In genomic region chr2:43105586-43106562, GRCh38 we compare ENCODE assay signal across 8 cellular contexts.
A peak's percentile ranks its signal among the peaks of the same experiment; 100 is the strongest.
DNase-seq lines count a peak whose midpoint lies in the region; ATAC-seq and TF ChIP-seq lines count a peak whose summit lies in the region.

No MANE protein-coding gene starts in this region.

- H3K4me3 ChIP-seq in A673 (ENCODE audit: low read depth, low read length, poor library complexity, severe bottlenecking): no peak overlapping the region
- H3K4me3 ChIP-seq in PC-9: no peak overlapping the region
- H3K4me3 ChIP-seq in ovary: no peak overlapping the region

- TF ChIP-seq POLR2A in ovary (IDR thresholded peaks at IDR 0.05): peak; percentile 7

- H3K27me3 ChIP-seq in A673 (replicated peaks; ENCODE audit: insufficient read depth, low read depth, low read length, poor library complexity) (no peaks in the 10 kb centered on the region), PC-9 (ENCODE audit: insufficient read depth, low read depth) (no peaks in the 10 kb centered on the region), ovary (no peaks in the 10 kb centered on the region)

- H3K79me2 ChIP-seq in PC-9 (ENCODE audit: low read depth): no peaks in the 10 kb centered on the region

- TF ChIP-seq CTCF in A673 (conservative IDR thresholded peaks at IDR 0.05; ENCODE audit: low read depth, low read length) (0 out of 2 replicates have a peak, but pooled peaks have one; percentile 14), PC-9 (conservative IDR thresholded peaks at IDR 0.05) (peak; percentile 49), ovary (IDR thresholded peaks at IDR 0.05) (peak in 1 of 3 donors; percentile 51)

- BruUV-seq in A673 (replicated peaks; lab: Mats Ljungman, UMichigan): no TSS peak
- BruUV-seq in PC-9 (replicated peaks; lab: Mats Ljungman, UMichigan): no TSS peak

- POLR2A ChIA-PET in A673 (lab: Charles Lee; ENCODE audit: low non-redundant PET) (no interaction called here), PC-9 (lab: Charles Lee; ENCODE audit: unreplicated experiment) (interaction anchor here (0.7 kb wide), 1 partner anchor 30 kb away, joined by 6 read pairs; no protein-coding TSS in a partner anchor)

- DNase-seq in A673 (ENCODE audit: low spot score) (no peak), PC-9 (no peak), ovary (peak; percentile 47 to 71 (median 64)), NCI-H2107 treated with DMSO at 0.1 percent for 48 hours (lab: John Stamatoyannopoulos, UW; ENCODE audit: unreplicated experiment) (no peak), NCI-H1417 (lab: John Stamatoyannopoulos, UW) (no peak)
- no peak for DNase-seq in stimulated activated CD4-positive, alpha-beta T cell treated with anti-CD3 and anti-CD28 coated beads, Interleukin-1b, Interleukin-23, amount 100 ng/mL, for 48 hours

- no peaks in the 10 kb centered on the region for H4K20me1 ChIP-seq in PC-9 (ENCODE audit: insufficient read depth)

- intact Hi-C loops in A673 (cut with micrococcal nuclease; ENCODE audit: unreplicated experiment): no loop called here
- intact Hi-C loops in PC-9 (cut with micrococcal nuclease; ENCODE audit: unreplicated experiment): loop anchor here (2.0 kb wide), 1 partner anchor 63 kb away; no protein-coding TSS in a partner anchor
- intact Hi-C loops in ovary (cut with DNase I): loop anchor here in 1 of 4 donors (10.0 kb wide), 1 partner anchor 71 kb away; no protein-coding TSS in a partner anchor

- H3K36me3 ChIP-seq in A673 (ENCODE audit: insufficient read depth, low read length, poor library complexity, severe bottlenecking) (no peaks in the 10 kb centered on the region), PC-9 (ENCODE audit: low read depth) (no peaks in the 10 kb centered on the region), ovary (no peaks in the 10 kb centered on the region)

- H3K4me2 ChIP-seq in PC-9: no peak overlapping the region

- TF ChIP-seq EP300 in ovary (IDR thresholded peaks at IDR 0.05): no peak

- CTCF ChIA-PET in A673 (lab: Charles Lee) (no interaction called here), PC-9 (lab: Charles Lee) (no interaction called here)

- 21 to 32% (median 27%) methylated on average over 4 of the region's 4 CpGs for WGBS in ovary, 3 donors

- H3K9me3 ChIP-seq in A673 (ENCODE audit: low read depth, low read length, poor library complexity, severe bottlenecking) (no peaks in the 10 kb centered on the region), PC-9 (ENCODE audit: insufficient read depth, low read depth) (no peaks in the 10 kb centered on the region), ovary (no peaks in the 10 kb centered on the region)

- H3F3A ChIP-seq in PC-9 (ENCODE audit: insufficient read depth, low read depth): no peaks in the 10 kb centered on the region; the same call in 1 of the 2 replicates

- ATAC-seq in GM21529 (IDR thresholded peaks at IDR 0.05; ENCODE audit: unreplicated experiment) (peak; percentile 70), esophagus mucosa (peak; percentile 48)

- H3K4me1 ChIP-seq in A673 (ENCODE audit: insufficient read depth, low read length, poor library complexity, severe bottlenecking): no peaks in the 10 kb centered on the region
- H3K4me1 ChIP-seq in PC-9 (replicated peaks; ENCODE audit: insufficient read depth): peaks cover 20% of the 10 kb centered on the region
- H3K4me1 ChIP-seq in ovary (ENCODE audit: insufficient read depth): peaks cover 41% of the 10 kb centered on the region

- H2AFZ ChIP-seq in PC-9: no peak overlapping the region

- H3K27ac ChIP-seq in A673 (ENCODE audit: low read depth, low read length, poor library complexity, severe bottlenecking) (no peak overlapping the region), PC-9 (no peak overlapping the region), ovary (peak overlapping the region; percentile 54 to 60)

- no peaks in the 10 kb centered on the region for H3K9me2 ChIP-seq in PC-9 (ENCODE audit: insufficient read depth)

Comparison
In these comparisons a context has a peak if more than half of its experiments do, and no peak if none do; other contexts are left out.
1. DNase-seq: peak in ovary (5 of 5); none in A673 (single experiment), PC-9 (0 of 2), stimulated activated CD4-positive, alpha-beta T cell treated with anti-CD3 and anti-CD28 coated beads, Interleukin-1b, Interleukin-23, amount 100 ng/mL, for 48 hours (single experiment), NCI-H2107 treated with DMSO at 0.1 percent for 48 hours (single experiment) and NCI-H1417 (0 of 3).
2. H3K27ac ChIP-seq: peak in ovary (2 of 2); none in A673 (single experiment) and PC-9 (single experiment).